2 cellular contexts compared by ENCODE assay signal in genomic region chr4:122453384-122454000, GRCh38.
TF ChIP-seq lines count a peak whose summit lies in the region.

No MANE protein-coding gene starts in this region.

TF ChIP-seq in SK-N-SH, 30 proteins besides CTCF, POLR2A, EP300 and RAD21 (continued from another document):
- TF ChIP-seq ZBTB33 (IDR thresholded peaks at IDR 0.05; ENCODE audit: borderline replicate concordance, low read depth) (no peak), RCOR1 (IDR thresholded peaks at IDR 0.05; ENCODE audit: low read length) (no peak), MEF2A (IDR thresholded peaks at IDR 0.05; ENCODE audit: borderline replicate concordance, low read depth) (no peak), NRF1 (IDR thresholded peaks at IDR 0.05; ENCODE audit: low read depth, low read length) (no peak), GATA2 (CRISPR knock-in tag; IDR thresholded peaks at IDR 0.05) (no peak), GABPA (IDR thresholded peaks at IDR 0.05; ENCODE audit: low read depth) (no peak), TCF12 (IDR thresholded peaks at IDR 0.05) (no peak), IRF3 (IDR thresholded peaks at IDR 0.05; ENCODE audit: low read depth, low read length) (no peak), YY1 (IDR thresholded peaks at IDR 0.05; ENCODE audit: low read depth) (no peak), FOSL2 (IDR thresholded peaks at IDR 0.05; ENCODE audit: borderline replicate concordance, low read depth) (no peak), TAF1 (IDR thresholded peaks at IDR 0.05; ENCODE audit: borderline replicate concordance, low read depth, low read length) (no peak)
TF ChIP-seq in SK-N-SH: peak in this region for 0.

TF ChIP-seq in SK-N-SH treated with all-trans-retinoic acid at 6 μM for 48 hours, 23 proteins besides CTCF, POLR2A, EP300 and RAD21 (continued from another document):
- no peak for TF ChIP-seq TSHZ2 (CRISPR knock-in tag; IDR thresholded peaks at IDR 0.05)
- TF ChIP-seq ESRRG (CRISPR knock-in tag; IDR thresholded peaks at IDR 0.05): no peak
- TF ChIP-seq TCF4 (CRISPR knock-in tag; IDR thresholded peaks at IDR 0.05; ENCODE audit: borderline replicate concordance): no peak
- no peak for TF ChIP-seq BACH2 (CRISPR knock-in tag; IDR thresholded peaks at IDR 0.05; ENCODE audit: borderline replicate concordance)
- no peak for TF ChIP-seq RARB (CRISPR knock-in tag; IDR thresholded peaks at IDR 0.05)
- no peak for TF ChIP-seq PATZ1 (CRISPR knock-in tag; IDR thresholded peaks at IDR 0.05; ENCODE audit: borderline replicate concordance)
- no peak for TF ChIP-seq PPARA (CRISPR knock-in tag; IDR thresholded peaks at IDR 0.05; ENCODE audit: borderline replicate concordance)
- TF ChIP-seq ZNF70 (CRISPR knock-in tag; IDR thresholded peaks at IDR 0.05): no peak
- TF ChIP-seq GLIS3 (CRISPR knock-in tag; IDR thresholded peaks at IDR 0.05): no peak
- TF ChIP-seq POU6F1 (CRISPR knock-in tag; IDR thresholded peaks at IDR 0.05; ENCODE audit: borderline replicate concordance, low read depth): no peak
